ENCODE assay signal across 30 cellular contexts in genomic region chr21:10641107-10641506, GRCh38.
"Had no signal": no experiment of that assay in that cellular context is flagged by ENCODE, and none has a peak within 500 bp of the region (broad histone marks: within the 10 kb centered on the region; RNA-seq: fewer than 3 reads in every experiment).

No MANE protein-coding gene starts in this region.

- H3K4me1 Mint-ChIP-seq: activated B cell treated with CpG ODN at 0.5 μM for 24 hours; activated CD4-positive, alpha-beta T cell treated with anti-CD3 and anti-CD28 coated beads, Interleukin-2, amount 10 ng/mL, durations not matched to agents 24 days and 14 days; activated CD8-positive, alpha-beta memory T cell treated with anti-CD3 and anti-CD28 coated beads, Interleukin-2, amount 10 ng/mL, durations not matched to agents 7 days and 5 days; activated naive CD8-positive, alpha-beta T cell treated with anti-CD3 and anti-CD28 coated beads, Interleukin-2, amount 50 U/mL, for 24 hours; brain; T-helper 17 cell had no signal

- H3K9me3 Mint-ChIP-seq: activated B cell treated with CpG ODN at 0.5 μM for 24 hours; activated CD4-positive, alpha-beta T cell treated with anti-CD3 and anti-CD28 coated beads, Interleukin-2, amount 10 ng/mL, durations not matched to agents 24 days and 14 days; activated naive CD4-positive, alpha-beta T cell treated with anti-CD3 and anti-CD28 coated beads, Interleukin-2, amount 50 U/mL, for 72 hours; activated naive CD8-positive, alpha-beta T cell treated with anti-CD3 and anti-CD28 coated beads, Interleukin-2, amount 50 U/mL, for 24 hours; activated T-helper 1 cell treated with anti-CD3 and anti-CD28 coated beads, Interleukin-12 subunit alpha, Interleukin-12 subunit beta, Interleukin-2, Interleukin-4 antibody, amounts not matched to agents 30 ng/mL and 10 ng/mL and 1 ng/mL, durations not matched to agents 14 hours and 24 hours and 36 hours; brain had no signal

- DNase-seq: activated B cell treated with CpG ODN at 0.5 μM for 24 hours; activated CD4-positive, alpha-beta T cell treated with anti-CD3 and anti-CD28 coated beads for 1 hour; activated CD4-positive, alpha-beta T cell treated with anti-CD3 and anti-CD28 coated beads, Interleukin-2, amount 10 ng/mL, durations not matched to agents 24 days and 14 days; activated CD4-positive, alpha-beta T cell treated with anti-CD3 and anti-CD28 coated beads, Interleukin-2, amount 50 U/mL, for 48 hours; activated CD8-positive, alpha-beta memory T cell treated with anti-CD3 and anti-CD28 coated beads, Interleukin-2, amount 10 ng/mL, durations not matched to agents 7 days and 5 days; activated effector memory CD4-positive, alpha-beta T cell treated with anti-CD3 and anti-CD28 coated beads, Interleukin-2, amount 50 U/mL, for 16 hours; activated naive CD4-positive, alpha-beta T cell treated with Interleukin-2 at 50 U/mL for 16 hours; activated naive CD8-positive, alpha-beta T cell treated with anti-CD3 and anti-CD28 coated beads, Interleukin-2, amount 50 U/mL, for 24 hours; activated T-cell treated with anti-CD3 and anti-CD28 coated beads, Interleukin-2, amount 50 U/mL, for 24 hours; amniotic stem cell; MV-4-11; NCI-H1105; NCI-H1436; NCI-H1694 treated with DMSO at 0.1 percent for 48 hours; NCI-H2029 treated with DMSO at 0.1 percent for 48 hours; NCI-H345; NCI-H510A; NCI-H526 treated with DMSO at 0.1 percent for 48 hours; NCI-H82; Peyer's patch; Right ventricle myocardium superior; T-helper 17 cell; T-helper 9 cell had no signal

- H3K36me3 Mint-ChIP-seq: activated CD8-positive, alpha-beta memory T cell treated with anti-CD3 and anti-CD28 coated beads, Interleukin-2, amount 10 ng/mL, durations not matched to agents 7 days and 5 days; brain had no signal

- H3K4me3 Mint-ChIP-seq: activated B cell treated with CpG ODN at 0.5 μM for 24 hours; activated CD4-positive, alpha-beta T cell treated with anti-CD3 and anti-CD28 coated beads, Interleukin-2, amount 10 ng/mL, durations not matched to agents 24 days and 14 days; activated CD8-positive, alpha-beta memory T cell treated with anti-CD3 and anti-CD28 coated beads, Interleukin-2, amount 10 ng/mL, durations not matched to agents 7 days and 5 days; activated naive CD8-positive, alpha-beta T cell treated with anti-CD3 and anti-CD28 coated beads, Interleukin-2, amount 50 U/mL, for 24 hours; activated T-cell treated with anti-CD3 and anti-CD28 coated beads, Interleukin-2, amount 50 U/mL, for 24 hours; activated T-helper 1 cell treated with anti-CD3 and anti-CD28 coated beads, Interleukin-12 subunit alpha, Interleukin-12 subunit beta, Interleukin-2, Interleukin-4 antibody, amounts not matched to agents 30 ng/mL and 10 ng/mL and 1 ng/mL, durations not matched to agents 14 hours and 24 hours and 36 hours; brain; T-helper 17 cell had no signal

- H3K4me3 ChIP-seq: cardiac muscle cell, K562, Peyer's patch, SJSA1 had no signal

- H3K27me3 ChIP-seq: cardiac muscle cell, Peyer's patch, SJSA1 had no signal

- H3K4me1 ChIP-seq: Peyer's patch, SJSA1 had no signal

- H3K27me3 Mint-ChIP-seq: activated B cell treated with CpG ODN at 0.5 μM for 24 hours; activated CD4-positive, alpha-beta T cell treated with anti-CD3 and anti-CD28 coated beads, Interleukin-2, amount 10 ng/mL, durations not matched to agents 24 days and 14 days; activated CD8-positive, alpha-beta memory T cell treated with anti-CD3 and anti-CD28 coated beads, Interleukin-2, amount 10 ng/mL, durations not matched to agents 7 days and 5 days; activated naive CD8-positive, alpha-beta T cell treated with anti-CD3 and anti-CD28 coated beads, Interleukin-2, amount 50 U/mL, for 24 hours; activated T-cell treated with anti-CD3 and anti-CD28 coated beads, Interleukin-2, amount 50 U/mL, for 24 hours; brain; T-helper 17 cell had no signal

- H3K27ac ChIP-seq: cardiac muscle cell, Peyer's patch, RWPE1, SJSA1 had no signal

- H3K36me3 ChIP-seq: cardiac muscle cell, Peyer's patch, SJSA1 had no signal

- H3K27ac Mint-ChIP-seq: activated B cell treated with CpG ODN at 0.5 μM for 24 hours; activated CD4-positive, alpha-beta T cell treated with anti-CD3 and anti-CD28 coated beads, Interleukin-2, amount 10 ng/mL, durations not matched to agents 24 days and 14 days; activated CD8-positive, alpha-beta memory T cell treated with anti-CD3 and anti-CD28 coated beads, Interleukin-2, amount 10 ng/mL, durations not matched to agents 7 days and 5 days; activated naive CD4-positive, alpha-beta T cell treated with anti-CD3 and anti-CD28 coated beads, Interleukin-2, amount 50 U/mL, for 72 hours; activated naive CD8-positive, alpha-beta T cell treated with anti-CD3 and anti-CD28 coated beads, Interleukin-2, amount 50 U/mL, for 24 hours; activated T-cell treated with anti-CD3 and anti-CD28 coated beads, Interleukin-2, amount 50 U/mL, for 24 hours; activated T-helper 1 cell treated with anti-CD3 and anti-CD28 coated beads, Interleukin-12 subunit alpha, Interleukin-12 subunit beta, Interleukin-2, Interleukin-4 antibody, amounts not matched to agents 30 ng/mL and 10 ng/mL and 1 ng/mL, durations not matched to agents 14 hours and 24 hours and 36 hours; brain; T-helper 17 cell had no signal

- ATAC-seq: activated CD8-positive, alpha-beta memory T cell treated with anti-CD3 and anti-CD28 coated beads, Interleukin-2, amount 10 ng/mL, durations not matched to agents 7 days and 5 days; activated naive CD4-positive, alpha-beta T cell treated with anti-CD3 and anti-CD28 coated beads, Interleukin-2, amount 50 U/mL, for 72 hours; activated naive CD8-positive, alpha-beta T cell treated with anti-CD3 and anti-CD28 coated beads, Interleukin-2, amount 50 U/mL, for 24 hours; K562; T-helper 17 cell had no signal
